In the genomic region with DNA sequence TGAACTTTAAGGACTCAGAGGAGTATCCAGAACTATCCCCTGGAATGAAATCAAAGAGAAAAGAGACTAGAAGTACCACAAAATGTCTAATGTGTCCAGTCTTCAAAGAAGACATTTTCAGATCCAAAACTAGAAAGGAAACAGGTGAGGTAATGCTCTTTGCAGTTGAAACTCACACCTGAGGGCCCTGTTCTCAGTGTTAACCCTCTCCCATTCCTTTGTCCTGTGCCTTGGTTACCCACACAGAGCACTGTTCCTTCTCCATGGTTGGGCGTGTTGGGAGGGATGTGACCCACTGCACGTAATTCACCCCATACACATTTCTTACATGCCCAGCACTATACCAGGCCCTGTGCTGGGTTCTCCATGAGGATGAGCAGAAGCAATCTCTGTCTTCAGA, we compare ENCODE assay signal across 1 cellular context.
TF ChIP-seq lines count a peak whose summit lies in the region.

No MANE protein-coding gene starts in this region.

TF ChIP-seq in WTC11, 78 proteins besides CTCF, POLR2A, EP300 and RAD21 (continued from another document):
- TF ChIP-seq, protein P1, sequence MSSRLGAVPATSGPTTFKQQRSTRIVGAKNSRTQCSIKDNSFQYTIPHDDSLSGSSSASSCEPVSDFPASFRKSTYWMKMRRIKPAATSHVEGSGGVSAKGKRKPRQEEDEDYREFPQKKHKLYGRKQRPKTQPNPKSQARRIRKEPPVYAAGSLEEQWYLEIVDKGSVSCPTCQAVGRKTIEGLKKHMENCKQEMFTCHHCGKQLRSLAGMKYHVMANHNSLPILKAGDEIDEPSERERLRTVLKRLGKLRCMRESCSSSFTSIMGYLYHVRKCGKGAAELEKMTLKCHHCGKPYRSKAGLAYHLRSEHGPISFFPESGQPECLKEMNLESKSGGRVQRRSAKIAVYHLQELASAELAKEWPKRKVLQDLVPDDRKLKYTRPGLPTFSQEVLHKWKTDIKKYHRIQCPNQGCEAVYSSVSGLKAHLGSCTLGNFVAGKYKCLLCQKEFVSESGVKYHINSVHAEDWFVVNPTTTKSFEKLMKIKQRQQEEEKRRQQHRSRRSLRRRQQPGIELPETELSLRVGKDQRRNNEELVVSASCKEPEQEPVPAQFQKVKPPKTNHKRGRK (CRISPR knock-in tag; IDR thresholded peaks at IDR 0.05; ENCODE audit: borderline replicate concordance), result no peak
- no peak for TF ChIP-seq MXD4 (CRISPR knock-in tag; IDR thresholded peaks at IDR 0.05; ENCODE audit: borderline replicate concordance)
- TF ChIP-seq, protein P2, sequence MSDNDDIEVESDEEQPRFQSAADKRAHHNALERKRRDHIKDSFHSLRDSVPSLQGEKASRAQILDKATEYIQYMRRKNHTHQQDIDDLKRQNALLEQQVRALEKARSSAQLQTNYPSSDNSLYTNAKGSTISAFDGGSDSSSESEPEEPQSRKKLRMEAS (CRISPR knock-in tag; IDR thresholded peaks at IDR 0.05), result no peak
- TF ChIP-seq ETV6 (CRISPR knock-in tag; IDR thresholded peaks at IDR 0.05), result no peak
